25 cellular contexts compared by ENCODE assay signal in the genomic region with DNA sequence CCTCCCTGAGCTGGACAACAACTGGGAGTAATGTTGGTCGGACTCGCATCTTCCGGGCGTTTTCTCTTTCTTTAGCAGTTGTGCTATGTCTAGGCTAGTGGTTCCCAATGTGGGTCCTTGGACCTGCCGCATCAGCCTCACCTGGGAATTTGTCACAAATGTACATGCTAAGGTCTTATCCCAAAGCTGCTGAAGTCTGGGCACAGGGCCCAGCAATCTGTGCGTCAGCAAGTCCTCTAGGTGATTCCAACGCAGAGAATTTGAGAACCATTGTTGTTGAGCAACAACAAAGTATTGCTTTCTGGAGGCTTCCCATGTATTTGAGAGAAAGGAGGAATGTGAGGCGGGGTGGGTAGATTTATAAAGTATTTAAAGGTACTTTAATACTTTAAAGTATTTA. TPM values are rescaled to one million over a fixed set of nuclear protein-coding genes. Genes with fewer than 3 reads are reported as not detected.
DNase-seq lines count a peak whose midpoint lies in the region; ATAC-seq and TF ChIP-seq lines count a peak whose summit lies in the region.
"Had no signal": no experiment of that assay in that cellular context is flagged by ENCODE, and none has a peak within 500 bp of the region (broad histone marks: within the 10 kb centered on the region; RNA-seq: fewer than 3 reads in every experiment).

No MANE protein-coding gene starts in this region.

- no peak for DNase-seq in CD4-positive, alpha-beta memory T cell
- DNase-seq in choroid plexus epithelial cell (ENCODE audit: low read depth) (peak; percentile 23), HEK293T (ENCODE audit: extremely low spot score) (no peak), NCI-H2081 (lab: John Stamatoyannopoulos, UW) (no peak)
- DNase-seq: activated CD8-positive, alpha-beta memory T cell treated with anti-CD3 and anti-CD28 coated beads, Interleukin-2, amount 50 U/mL, for 48 hours; activated effector memory CD4-positive, alpha-beta T cell treated with anti-CD3 and anti-CD28 coated beads, Interleukin-2, amount 50 U/mL, for 16 hours; activated naive CD8-positive, alpha-beta T cell treated with anti-CD3 and anti-CD28 coated beads, Interleukin-2, amount 50 U/mL, for 24 hours; Caco-2; cerebellar nuclear complex; effector memory CD4-positive, alpha-beta T cell; NCI-H1436 treated with DMSO at 0.1 percent for 48 hours; NCI-H774; PC-9; SIG-M5; stimulated activated CD4-positive, alpha-beta T cell treated with anti-CD3 and anti-CD28 coated beads, Interleukin-12 subunit alpha, Interleukin-12 subunit beta, amount 100 ng/mL, for 4 hours had no signal

- intact Hi-C loops in CD4-positive, alpha-beta memory T cell (cut with micrococcal nuclease) = no loop called here

- H4K20me1 ChIP-seq in Loucy (ENCODE audit: insufficient read depth, low read length, poor library complexity, severe bottlenecking) = peaks cover 17% of the 10 kb centered on the region

- H3K27me3 ChIP-seq in CD4-positive, alpha-beta memory T cell (ENCODE audit: insufficient read depth, low read length) = no peaks in the 10 kb centered on the region
- H3K27me3 ChIP-seq in Loucy (ENCODE audit: insufficient read depth, low read length, poor library complexity, severe bottlenecking) = no peaks in the 10 kb centered on the region
- H3K27me3 ChIP-seq: right atrium auricular region had no signal

- no peak overlapping the region for H3K27ac ChIP-seq in CD4-positive, alpha-beta memory T cell (ENCODE audit: low read depth, low read length)
- H3K27ac ChIP-seq: heart right ventricle, PC-9, right atrium auricular region had no signal

- TF ChIP-seq CTCF in Loucy (conservative IDR thresholded peaks at IDR 0.05; ENCODE audit: low read length) (no peak), choroid plexus epithelial cell (conservative IDR thresholded peaks at IDR 0.05; ENCODE audit: low read depth, low read length) (no peak), nephron (IDR thresholded peaks at IDR 0.05; ENCODE audit: unreplicated experiment in 3 of 3) (no peak)

- peaks cover 0 to 9% of the 10 kb centered on the region in 2 donors for H3K36me3 Mint-ChIP-seq in CD4-positive, alpha-beta memory T cell
- H3K36me3 Mint-ChIP-seq in nephron (ENCODE audit: low read depth) = no peaks in the 10 kb centered on the region

- CTCF ChIA-PET in CD4-positive, alpha-beta memory T cell (lab: Charles Lee; ENCODE audit: partially characterized antibody) = interaction anchor here (2.6 kb wide), 1 partner anchor 10 kb away, joined by 13 read pairs; no protein-coding TSS in a partner anchor
- CTCF ChIA-PET in HEK293T (lab: Yijun Ruan, JAX) = interaction anchor here (0.6 kb wide), 2 partner anchors 41 to 191 kb away, joined by 3 read pairs; no protein-coding TSS in a partner anchor

- H3K9me3 Mint-ChIP-seq in CD4-positive, alpha-beta memory T cell = peaks cover 0 to 1% (median 0%) of the 10 kb centered on the region in 8 donors
- no peaks in the 10 kb centered on the region for H3K9me3 Mint-ChIP-seq in nephron
- H3K9me3 Mint-ChIP-seq: activated naive CD8-positive, alpha-beta T cell treated with anti-CD3 and anti-CD28 coated beads, Interleukin-2, amount 50 U/mL, for 24 hours; T-helper 1 cell treated with Interleukin-12 subunit alpha and Interleukin-12 subunit beta and Interleukin-4 antibody, amounts not matched to agents 30 μg/mL and 1 μg/mL, for 36 hours had no signal

- H3K27me3 Mint-ChIP-seq in CD4-positive, alpha-beta memory T cell = no peaks in the 10 kb centered on the region
- H3K27me3 Mint-ChIP-seq in nephron (ENCODE audit: low read depth) = peaks cover 11% of the 10 kb centered on the region

- POLR2A ChIA-PET in CD4-positive, alpha-beta memory T cell (lab: Charles Lee; ENCODE audit: partially characterized antibody) = interaction anchor here (9.3 kb wide), 1 partner anchor 9 kb away, joined by 183 read pairs; no protein-coding TSS in a partner anchor
- POLR2A ChIA-PET in HEK293T (lab: Yijun Ruan, JAX) = no interaction called here

- peak overlapping the region; percentile 35 for H3K4me2 ChIP-seq in Loucy (ENCODE audit: low read depth, low read length, poor library complexity, severe bottlenecking)
- H3K4me2 ChIP-seq: PC-9 had no signal

- H3K36me3 ChIP-seq in CD4-positive, alpha-beta memory T cell (ENCODE audit: insufficient read depth, low read length) = no peaks in the 10 kb centered on the region
- no peaks in the 10 kb centered on the region for H3K36me3 ChIP-seq in Loucy (ENCODE audit: insufficient read depth, low read length)
- H3K36me3 ChIP-seq: heart right ventricle, right atrium auricular region, upper lobe of left lung had no signal

- H2AFZ ChIP-seq in Loucy (ENCODE audit: low read length) = no peak overlapping the region
- H2AFZ ChIP-seq: PC-9 had no signal

- H3K9me2 ChIP-seq in Loucy (replicated peaks; ENCODE audit: low read depth, low read length) = no peaks in the 10 kb centered on the region

- peaks cover 56% of the 10 kb centered on the region for H3K79me2 ChIP-seq in Loucy (ENCODE audit: insufficient read depth, low read length)

- H3K4me1 ChIP-seq in CD4-positive, alpha-beta memory T cell (ENCODE audit: insufficient read depth, low read length) = peaks cover 33% of the 10 kb centered on the region
- peaks cover 20% of the 10 kb centered on the region for H3K4me1 ChIP-seq in Loucy (ENCODE audit: insufficient read depth, low read length, poor library complexity, severe bottlenecking)

- H3K9me3 ChIP-seq in CD4-positive, alpha-beta memory T cell (ENCODE audit: control insufficient read depth in 1 of 2, low read length in 2 of 2) = no peaks in the 10 kb centered on the region
- H3K9me3 ChIP-seq in Loucy (ENCODE audit: insufficient read depth, low read depth, low read length) = no peaks in the 10 kb centered on the region
- H3K9me3 ChIP-seq: Caco-2, heart right ventricle, right atrium auricular region, upper lobe of left lung had no signal

- peak overlapping the region in 2 of 8 donors; percentile 2 to 61 for H3K4me3 Mint-ChIP-seq in CD4-positive, alpha-beta memory T cell
- peak overlapping the region in 2 of 3 experiments; percentile 43 to 69 for H3K4me3 Mint-ChIP-seq in nephron
- H3K4me3 Mint-ChIP-seq: activated naive CD8-positive, alpha-beta T cell treated with anti-CD3 and anti-CD28 coated beads, Interleukin-2, amount 50 U/mL, for 24 hours; T-helper 1 cell treated with Interleukin-12 subunit alpha and Interleukin-12 subunit beta and Interleukin-4 antibody, amounts not matched to agents 30 μg/mL and 1 μg/mL, for 36 hours had no signal

- H3K9ac ChIP-seq in Loucy (ENCODE audit: low read depth, low read length, poor library complexity, severe bottlenecking) = no peak overlapping the region

- no peak for ATAC-seq in GM21717 (IDR thresholded peaks at IDR 0.05; ENCODE audit: unreplicated experiment)
- ATAC-seq in GM18498 (IDR thresholded peaks at IDR 0.05; ENCODE audit: unreplicated experiment) = no peak
- ATAC-seq: activated naive CD8-positive, alpha-beta T cell treated with anti-CD3 and anti-CD28 coated beads, Interleukin-2, amount 50 U/mL, for 24 hours; HepG2 had no signal

- no peaks in the 10 kb centered on the region for H3F3A ChIP-seq in Loucy (ENCODE audit: low read depth)

- peak overlapping the region in 5 of 7 donors; percentile 12 to 96 (median 59) for H3K27ac Mint-ChIP-seq in CD4-positive, alpha-beta memory T cell
- no peak overlapping the region for H3K27ac Mint-ChIP-seq in nephron
- H3K27ac Mint-ChIP-seq: activated naive CD8-positive, alpha-beta T cell treated with anti-CD3 and anti-CD28 coated beads, Interleukin-2, amount 50 U/mL, for 24 hours; T-helper 1 cell treated with Interleukin-12 subunit alpha and Interleukin-12 subunit beta and Interleukin-4 antibody, amounts not matched to agents 30 μg/mL and 1 μg/mL, for 36 hours had no signal

- H3K4me3 ChIP-seq in CD4-positive, alpha-beta memory T cell (ENCODE audit: low read length in 2 of 2) = no peak overlapping the region
- peak overlapping the region; percentile 7 for H3K4me3 ChIP-seq in Loucy (ENCODE audit: low read length, poor library complexity, severe bottlenecking)
- no peak overlapping the region for H3K4me3 ChIP-seq in choroid plexus epithelial cell (ENCODE audit: low read depth, low read length)
- H3K4me3 ChIP-seq: heart right ventricle, lung, PC-9, right atrium auricular region, upper lobe of left lung had no signal

- H3K4me1 Mint-ChIP-seq in CD4-positive, alpha-beta memory T cell = peaks cover 20 to 47% (median 43%) of the 10 kb centered on the region in 4 donors
- H3K4me1 Mint-ChIP-seq in nephron = peaks cover 32% of the 10 kb centered on the region

TF ChIP-seq in HEK293T, 16 proteins besides CTCF, POLR2A, EP300 and RAD21:
- TF ChIP-seq ELF4 (IDR thresholded peaks at IDR 0.05) (no peak), LEF1 (IDR thresholded peaks at IDR 0.05; ENCODE audit: borderline replicate concordance) (no peak), NFRKB (IDR thresholded peaks at IDR 0.05) (no peak), FOXA1 (IDR thresholded peaks at IDR 0.05) (no peak), BHLHE40 (IDR thresholded peaks at IDR 0.05; ENCODE audit: borderline replicate concordance) (no peak), TARDBP (IDR thresholded peaks at IDR 0.05) (no peak), FOXK2 (IDR thresholded peaks at IDR 0.05) (no peak), CTBP1 (IDR thresholded peaks at IDR 0.05; ENCODE audit: borderline replicate concordance) (no peak), L3MBTL2 (conservative IDR thresholded peaks at IDR 0.05) (no peak), FOXM1 (IDR thresholded peaks at IDR 0.05; ENCODE audit: borderline replicate concordance) (no peak)

RNA-seq across cellular contexts. Expression of a gene that starts 4.0 kb away (rescaled TPM):
- 1 to 10 TPM; 7.0 to 7.6 TPM for total RNA-seq in CD4-positive, alpha-beta memory T cell
- 1 to 10 TPM; 2.2 to 3.2 TPM for polyA plus RNA-seq in CD4-positive, alpha-beta memory T cell
- total RNA-seq: Caco-2 had no signal
- polyA plus RNA-seq: HepG2 had no signal

Comparison
In these comparisons a context has a peak if more than half of its experiments do, and no peak if none do; other contexts are left out.
1. H3K27ac Mint-ChIP-seq: peak in CD4-positive, alpha-beta memory T cell (5 of 7); none in nephron (0 of 3).